Comparison of ENCODE assay signal across 1 cellular context in genomic region chr17:75268931-75269330, GRCh38.
TF ChIP-seq lines count a peak whose summit lies in the region.

No MANE protein-coding gene starts in this region.

TF ChIP-seq in WTC11, 78 proteins besides CTCF, POLR2A, EP300 and RAD21 (continued from another document):
- TF ChIP-seq PRDM15 (CRISPR knock-in tag; IDR thresholded peaks at IDR 0.05) = no peak
- TF ChIP-seq KAT7 (CRISPR knock-in tag; IDR thresholded peaks at IDR 0.05; ENCODE audit: borderline replicate concordance) = no peak
- no peak for TF ChIP-seq HMGA2 (CRISPR knock-in tag; IDR thresholded peaks at IDR 0.05)
- no peak for TF ChIP-seq NR2C2 (CRISPR knock-in tag; IDR thresholded peaks at IDR 0.05)
- TF ChIP-seq PREB (CRISPR knock-in tag; IDR thresholded peaks at IDR 0.05; ENCODE audit: borderline replicate concordance) = no peak
- TF ChIP-seq ZBTB43 (CRISPR knock-in tag; IDR thresholded peaks at IDR 0.05) = no peak
- TF ChIP-seq ZNF416 (CRISPR knock-in tag; IDR thresholded peaks at IDR 0.05) = no peak
